In the genomic region with DNA sequence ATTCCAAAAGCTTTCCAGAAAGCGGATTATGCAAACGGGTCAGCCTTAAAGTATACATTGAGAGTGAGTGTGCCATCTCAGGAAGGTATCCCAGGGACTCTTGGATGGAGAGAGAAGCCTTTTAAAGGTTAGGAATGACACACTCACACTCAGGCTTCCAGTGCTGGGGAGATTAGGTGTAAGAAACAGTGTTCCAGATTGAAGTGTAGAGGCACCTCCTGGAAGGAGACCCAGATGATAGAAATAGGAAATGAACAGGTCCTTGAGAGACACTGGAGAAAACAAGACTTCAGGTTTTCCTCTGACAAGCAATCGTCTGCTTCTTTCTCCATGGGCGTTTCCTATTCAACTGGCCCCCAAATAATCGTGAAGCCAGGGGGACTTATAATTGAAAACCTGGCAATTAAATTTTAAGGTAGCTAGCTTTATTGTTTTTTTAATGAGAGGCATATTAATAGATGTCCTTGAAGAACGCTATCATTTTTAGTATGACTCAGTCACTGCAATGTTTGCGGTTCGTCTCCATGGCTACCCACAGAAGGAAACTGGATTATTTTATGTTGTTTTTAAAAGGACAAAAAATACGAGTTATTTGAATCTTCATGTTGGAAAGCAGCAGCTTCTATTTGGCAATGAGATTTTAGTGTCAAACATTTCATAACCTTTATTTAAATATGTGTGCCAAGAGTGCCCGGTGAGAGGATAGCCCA, we compare ENCODE assay signal across 11 cellular contexts. TPM values are rescaled to one million over a fixed set of nuclear protein-coding genes. Genes with fewer than 3 reads are reported as not detected.
DNase-seq lines count a peak whose midpoint lies in the region; ATAC-seq, FAIRE-seq and TF ChIP-seq lines count a peak whose summit lies in the region.
"Had no signal": no experiment of that assay in that cellular context is flagged by ENCODE, and none has a peak within 500 bp of the region (broad histone marks: within the 10 kb centered on the region; RNA-seq: fewer than 3 reads in every experiment).

No MANE protein-coding gene starts in this region.

- TF ChIP-seq POLR2A in HepG2 (IDR thresholded peaks at IDR 0.05; ENCODE audit: insufficient read depth in 1 of 2, low read depth in 2 of 2, low read length in 2 of 2) (no peak), right lobe of liver (IDR thresholded peaks at IDR 0.05) (no peak), spleen (IDR thresholded peaks at IDR 0.05) (no peak)

- intact Hi-C loops in HepG2 (cut with micrococcal nuclease; ENCODE audit: unreplicated experiment) (no loop called here), right lobe of liver (cut with DNase I) (no loop called here), spleen (cut with DNase I; ENCODE audit: low total_unique reads) (no loop called here)

- H3K79me2 ChIP-seq in HepG2 (ENCODE audit: insufficient read depth, low read length), result no peaks in the 10 kb centered on the region

- H3K27me3 ChIP-seq in HepG2 (ENCODE audit: control insufficient read depth in 1 of 2, insufficient read depth in 2 of 2, low read length in 2 of 2) (no peaks in the 10 kb centered on the region), right lobe of liver (no peaks in the 10 kb centered on the region), spleen (replicated peaks in 1 of 7) (no peaks in the 10 kb centered on the region)
- H3K27me3 ChIP-seq: heart right ventricle had no signal

- WGBS in HepG2 (ENCODE audit: low lambda C conversion rate), result 61% methylated on average over 10 of the region's 10 CpGs
- 48% methylated on average over 10 of the region's 10 CpGs for WGBS in right lobe of liver (ENCODE audit: insufficient coverage, low coverage, low lambda C conversion rate, missing lambda C conversion rate)
- WGBS in spleen, 5 donors, result 57 to 75% (median 64%) methylated on average over 10 of the region's 10 CpGs

- BruUV-seq in HepG2 (replicated peaks; lab: Mats Ljungman, UMichigan), result no TSS peak

- peak; percentile 28 for FAIRE-seq in HepG2 (lab: Jason Lieb, UNC)

- H3K27ac ChIP-seq in HepG2 (ENCODE audit: extremely low read length, insufficient read depth, low read length) (no peak overlapping the region), right lobe of liver (no peak overlapping the region), spleen (no peak overlapping the region)
- H3K27ac ChIP-seq: heart right ventricle had no signal

- CTCF ChIA-PET in HepG2 (lab: Yijun Ruan, JAX; ENCODE audit: low intra/inter-chr PET ratio, low total read pairs), result no interaction called here

- H3K36me3 ChIP-seq in HepG2 (replicated peaks in 1 of 2; ENCODE audit: control insufficient read depth in 1 of 2, insufficient read depth in 2 of 2, low read length in 2 of 2), result no peaks in the 10 kb centered on the region
- H3K36me3 ChIP-seq in right lobe of liver, result no peaks in the 10 kb centered on the region
- H3K36me3 ChIP-seq in spleen, result peaks cover 0 to 17% (median 0%) of the 10 kb centered on the region in 6 donors
- H3K36me3 ChIP-seq: heart right ventricle had no signal

- H3K9ac ChIP-seq in HepG2 (ENCODE audit: insufficient read depth, low read depth, low read length), result no peak overlapping the region

- ATAC-seq in HepG2, result no peak
- ATAC-seq in right lobe of liver, result no peak

- H2AFZ ChIP-seq in HepG2 (ENCODE audit: low read length), result no peak overlapping the region

- TF ChIP-seq EP300 in HepG2 (IDR thresholded peaks at IDR 0.05; ENCODE audit: low read depth in 2 of 2, low read length in 2 of 2), result no peak
- TF ChIP-seq EP300 in HepG2 (CRISPR knock-in tag; IDR thresholded peaks at IDR 0.05; ENCODE audit: borderline replicate concordance), result no peak

- DNase-seq in HepG2 (ENCODE audit: low spot score) (no peak), right lobe of liver (no peak), T-helper 9 cell (peak; percentile 10), fibroblast of the conjunctiva (ENCODE audit: low read depth) (peak; percentile 35), superior temporal gyrus (ENCODE audit: extremely low spot score) (peak; percentile 21), OCI-M1 (lab: John Stamatoyannopoulos, UW) (no peak), spleen (no peak), DMS 273 (lab: John Stamatoyannopoulos, UW; ENCODE audit: unreplicated experiment) (no peak)
- DNase-seq: heart right ventricle; stimulated activated CD4-positive, alpha-beta T cell treated with anti-CD3 and anti-CD28 coated beads, Interleukin-2, amount 100 ng/mL, for 24 hours had no signal

- in situ Hi-C loops in HepG2 (cut with HindIII; ENCODE audit: extremely low pct_ligation_motif_present, low pct_unique_long_range_greater_than_20kb), result no loop called here

- no peaks in the 10 kb centered on the region for H4K20me1 ChIP-seq in HepG2 (ENCODE audit: insufficient read depth, low read length)

- no peak for TF ChIP-seq RAD21 in HepG2 (CRISPR knock-in tag; IDR thresholded peaks at IDR 0.05)

- POLR2A ChIA-PET in HepG2 (lab: Yijun Ruan, JAX), result no interaction called here

- H3K9me3 ChIP-seq in HepG2 (ENCODE audit: low read length) (no peaks in the 10 kb centered on the region), right lobe of liver (no peaks in the 10 kb centered on the region), spleen (no peaks in the 10 kb centered on the region)
- H3K9me3 ChIP-seq: heart right ventricle had no signal

- no peak overlapping the region for H3K4me2 ChIP-seq in HepG2 (ENCODE audit: low read depth, low read length)

- H3K4me1 ChIP-seq in HepG2 (ENCODE audit: insufficient read depth, low read length) (peaks cover 12% of the 10 kb centered on the region; the same call in 1 of the 2 replicates), right lobe of liver (no peaks in the 10 kb centered on the region), spleen (peaks cover 0 to 37% (median 13%) of the 10 kb centered on the region in 6 donors)

- TF ChIP-seq CTCF in HepG2 (CRISPR knock-in tag; IDR thresholded peaks at IDR 0.05), result no peak
- TF ChIP-seq CTCF in right lobe of liver (IDR thresholded peaks at IDR 0.05), result no peak
- TF ChIP-seq CTCF in spleen (IDR thresholded peaks at IDR 0.05 in 8 of 11, conservative IDR thresholded peaks at IDR 0.05 in 3 of 11), result no peak

- H3K4me3 ChIP-seq in HepG2 (replicated peaks in 1 of 3; ENCODE audit: insufficient read depth in 1 of 3, low read depth in 2 of 3, low read length in 3 of 3) (no peak overlapping the region), right lobe of liver (no peak overlapping the region), spleen (no peak overlapping the region)
- H3K4me3 ChIP-seq: heart right ventricle had no signal

TF ChIP-seq in HepG2, 621 proteins besides CTCF, POLR2A, EP300 and RAD21:
- peak; percentile 23; the same call in 1 of the 2 replicates for TF ChIP-seq RFX3 (CRISPR knock-in tag; IDR thresholded peaks at IDR 0.05)
- TF ChIP-seq PCBP1 (IDR thresholded peaks at IDR 0.05; ENCODE audit: borderline replicate concordance, low read depth, low read length), result no peak

RNA-seq across cellular contexts. Expression of a gene that starts 46.3 kb away (rescaled TPM):
- 0.20 and 0.86 TPM in 2 replicates for total RNA-seq in HepG2 (2016; rRNA removed; fragmentation: Illumina TruSeq; extraction: Trizol)
- total RNA-seq in HepG2 (2016; cell fraction: cytosol; rRNA removed; fragmentation: Illumina TruSeq; extraction: Trizol; ENCODE audit: low read depth), result 0.09 TPM in 1 of 2 replicates, not detected in the other
- 0.40 and 0.58 TPM in 2 replicates for total RNA-seq in HepG2 (2016; cell fraction: insoluble cytoplasmic fraction; rRNA removed; fragmentation: Illumina TruSeq; extraction: Trizol)
- total RNA-seq in HepG2 (2016; cell fraction: membrane; rRNA removed; fragmentation: Illumina TruSeq; extraction: Trizol), result 0.10 and 0.15 TPM in 2 replicates
- total RNA-seq in HepG2 (2016; cell fraction: nucleus; rRNA removed; fragmentation: Illumina TruSeq; extraction: Trizol), result 0.28 and 0.78 TPM in 2 replicates
- polyA plus RNA-seq in HepG2 (2011; rRNA removed), result 0.26 and 0.28 TPM in 2 replicates
- 0.32 and 0.36 TPM in 2 replicates for polyA plus RNA-seq in HepG2 (2011; cell fraction: cytosol; rRNA removed)
- polyA plus RNA-seq in HepG2 (2011; cell fraction: nucleus; rRNA removed), result 0.23 and 0.27 TPM in 2 replicates
- 0.17 and 0.56 TPM in 2 replicates for polyA plus RNA-seq in HepG2 (2012)
- 0.08 and 0.15 TPM in 2 replicates for polyA plus RNA-seq in HepG2 (2016; cell fraction: cytosol; fragmentation: Illumina TruSeq; extraction: Trizol; ENCODE audit: low read depth)
- polyA plus RNA-seq in HepG2 (2016; cell fraction: insoluble cytoplasmic fraction; fragmentation: Illumina TruSeq; extraction: Trizol; ENCODE audit: low read depth), result 0.45 and 0.49 TPM in 2 replicates
- polyA plus RNA-seq in HepG2 (2016; cell fraction: membrane; fragmentation: Illumina TruSeq; extraction: Trizol; ENCODE audit: low read depth), result 0.15 and 0.21 TPM in 2 replicates
- polyA plus RNA-seq in HepG2 (2016; cell fraction: nucleus; fragmentation: Illumina TruSeq; extraction: Trizol; ENCODE audit: insufficient read depth, low read depth), result 1.3 and 1.4 TPM in 2 replicates
- 0.12 TPM in 1 of 2 replicates, not detected in the other for polyA minus RNA-seq in HepG2 (2011; rRNA and poly(A)+ RNA removed; ENCODE audit: low replicate concordance)
- 0.40 TPM in 1 of 2 replicates, not detected in the other for polyA minus RNA-seq in HepG2 (2011; cell fraction: cytosol; rRNA and poly(A)+ RNA removed)
- not detected in 2 replicates for polyA minus RNA-seq in HepG2 (2011; cell fraction: nucleus; rRNA and poly(A)+ RNA removed)
- under 1 TPM in 1 of 6 experiments, not detected in 5; 0.13 TPM for total RNA-seq in right lobe of liver
- under 1 TPM in 2 of 7 donors, not detected in 5; 0.13 to 0.19 TPM for total RNA-seq in spleen
- under 1 TPM; 0.03 to 0.09 (median 0.07) TPM for polyA plus RNA-seq in spleen
- total RNA-seq: subcutaneous adipose tissue had no signal

Comparison
In these comparisons a context has a peak if more than half of its experiments do, and no peak if none do; other contexts are left out.
1. DNase-seq: peak in T-helper 9 cell (single experiment), fibroblast of the conjunctiva (single experiment) and superior temporal gyrus (single experiment); none in HepG2 (single experiment), right lobe of liver (0 of 3), OCI-M1 (single experiment), spleen (single experiment) and DMS 273 (single experiment).